Comparison of ENCODE assay signal across 1 cellular context in genomic region chr16:85731179-85731578, GRCh38.
A peak's percentile ranks its signal among the peaks of the same experiment; 100 is the strongest.
TF ChIP-seq lines count a peak whose summit lies in the region.

No MANE protein-coding gene starts in this region.

TF ChIP-seq in HepG2, 621 proteins besides CTCF, POLR2A, EP300 and RAD21 (continued from another document):
- TF ChIP-seq NR1H2 (CRISPR knock-in tag; IDR thresholded peaks at IDR 0.05; ENCODE audit: borderline replicate concordance, low read depth) (no peak), FOXA3 (CRISPR knock-in tag; IDR thresholded peaks at IDR 0.05) (no peak), TARDBP (CRISPR knock-in tag; IDR thresholded peaks at IDR 0.05) (peak; percentile 17; the same call in 1 of the 2 replicates), SALL1 (CRISPR knock-in tag; IDR thresholded peaks at IDR 0.05) (peak; percentile 52; the same call in 1 of the 2 replicates), ZFX (CRISPR knock-in tag; IDR thresholded peaks at IDR 0.05; ENCODE audit: low read depth) (0 out of 2 replicates have a peak, but pooled peaks have one; percentile 31), POLR2AphosphoS5 (IDR thresholded peaks at IDR 0.05; ENCODE audit: low read depth, low read length) (no peak), ZNF251 (CRISPR knock-in tag; IDR thresholded peaks at IDR 0.05) (no peak), ZMYM3 (CRISPR knock-in tag; IDR thresholded peaks at IDR 0.05) (peak; percentile 47; the same call in 1 of the 2 replicates), ZMYM2 (CRISPR knock-in tag; IDR thresholded peaks at IDR 0.05) (0 out of 2 replicates have a peak, but pooled peaks have one; percentile 51), ZBTB7A (CRISPR knock-in tag; IDR thresholded peaks at IDR 0.05) (0 out of 2 replicates have a peak, but pooled peaks have one; percentile 29), AKAP8 (CRISPR knock-in tag; IDR thresholded peaks at IDR 0.05) (no peak), PAXIP1 (CRISPR knock-in tag; conservative IDR thresholded peaks at IDR 0.05) (peak; percentile 28; the same call in 1 of the 2 replicates)
- TF ChIP-seq, protein P1, sequence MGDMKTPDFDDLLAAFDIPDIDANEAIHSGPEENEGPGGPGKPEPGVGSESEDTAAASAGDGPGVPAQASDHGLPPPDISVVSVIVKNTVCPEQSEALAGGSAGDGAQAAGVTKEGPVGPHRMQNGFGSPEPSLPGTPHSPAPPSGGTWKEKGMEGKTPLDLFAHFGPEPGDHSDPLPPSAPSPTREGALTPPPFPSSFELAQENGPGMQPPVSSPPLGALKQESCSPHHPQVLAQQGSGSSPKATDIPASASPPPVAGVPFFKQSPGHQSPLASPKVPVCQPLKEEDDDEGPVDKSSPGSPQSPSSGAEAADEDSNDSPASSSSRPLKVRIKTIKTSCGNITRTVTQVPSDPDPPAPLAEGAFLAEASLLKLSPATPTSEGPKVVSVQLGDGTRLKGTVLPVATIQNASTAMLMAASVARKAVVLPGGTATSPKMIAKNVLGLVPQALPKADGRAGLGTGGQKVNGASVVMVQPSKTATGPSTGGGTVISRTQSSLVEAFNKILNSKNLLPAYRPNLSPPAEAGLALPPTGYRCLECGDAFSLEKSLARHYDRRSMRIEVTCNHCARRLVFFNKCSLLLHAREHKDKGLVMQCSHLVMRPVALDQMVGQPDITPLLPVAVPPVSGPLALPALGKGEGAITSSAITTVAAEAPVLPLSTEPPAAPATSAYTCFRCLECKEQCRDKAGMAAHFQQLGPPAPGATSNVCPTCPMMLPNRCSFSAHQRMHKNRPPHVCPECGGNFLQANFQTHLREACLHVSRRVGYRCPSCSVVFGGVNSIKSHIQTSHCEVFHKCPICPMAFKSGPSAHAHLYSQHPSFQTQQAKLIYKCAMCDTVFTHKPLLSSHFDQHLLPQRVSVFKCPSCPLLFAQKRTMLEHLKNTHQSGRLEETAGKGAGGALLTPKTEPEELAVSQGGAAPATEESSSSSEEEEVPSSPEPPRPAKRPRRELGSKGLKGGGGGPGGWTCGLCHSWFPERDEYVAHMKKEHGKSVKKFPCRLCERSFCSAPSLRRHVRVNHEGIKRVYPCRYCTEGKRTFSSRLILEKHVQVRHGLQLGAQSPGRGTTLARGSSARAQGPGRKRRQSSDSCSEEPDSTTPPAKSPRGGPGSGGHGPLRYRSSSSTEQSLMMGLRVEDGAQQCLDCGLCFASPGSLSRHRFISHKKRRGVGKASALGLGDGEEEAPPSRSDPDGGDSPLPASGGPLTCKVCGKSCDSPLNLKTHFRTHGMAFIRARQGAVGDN (CRISPR knock-in tag; IDR thresholded peaks at IDR 0.05) = peak; percentile 33; the same call in 1 of the 2 replicates
TF ChIP-seq in HepG2: peak in this region for 9.
